ENCODE assay signal across 22 cellular contexts in genomic region chr10:10777723-10778122, GRCh38.
"Had no signal": no experiment of that assay in that cellular context is flagged by ENCODE, and none has a peak within 500 bp of the region (broad histone marks: within the 10 kb centered on the region; RNA-seq: fewer than 3 reads in every experiment).

No MANE protein-coding gene starts in this region.

- ATAC-seq: activated CD4-positive, CD25-positive, alpha-beta regulatory T cell treated with anti-CD3 and anti-CD28 coated beads, Interleukin-2, amount 50 U/mL, for 24 hours; activated CD8-positive, alpha-beta T cell treated with anti-CD3 and anti-CD28 coated beads for 36 hours; body of pancreas; PC-3 had no signal

- H3K4me3 Mint-ChIP-seq: activated CD8-positive, alpha-beta T cell treated with anti-CD3 and anti-CD28 coated beads for 36 hours; activated naive CD4-positive, alpha-beta T cell treated with anti-CD3 and anti-CD28 coated beads, Interleukin-2, amount 50 U/mL, for 24 hours; activated T-helper 1 cell treated with anti-CD3 and anti-CD28 coated beads, Interleukin-12 subunit alpha, Interleukin-12 subunit beta, Interleukin-2, Interleukin-4 antibody, amounts not matched to agents 30 ng/mL and 10 ng/mL and 1 ng/mL, durations not matched to agents 14 hours and 24 hours and 36 hours; T-helper 1 cell treated with Interleukin-12 subunit alpha and Interleukin-12 subunit beta and Interleukin-4 antibody, amounts not matched to agents 30 μg/mL and 1 μg/mL, for 36 hours had no signal

- H3K9me3 Mint-ChIP-seq: activated CD8-positive, alpha-beta T cell treated with anti-CD3 and anti-CD28 coated beads for 36 hours; activated naive CD4-positive, alpha-beta T cell treated with anti-CD3 and anti-CD28 coated beads, Interleukin-2, amount 50 U/mL, for 24 hours; activated T-helper 1 cell treated with anti-CD3 and anti-CD28 coated beads, Interleukin-12 subunit alpha, Interleukin-12 subunit beta, Interleukin-2, Interleukin-4 antibody, amounts not matched to agents 30 ng/mL and 10 ng/mL and 1 ng/mL, durations not matched to agents 14 hours and 24 hours and 36 hours; T-helper 1 cell treated with Interleukin-12 subunit alpha and Interleukin-12 subunit beta and Interleukin-4 antibody, amounts not matched to agents 30 μg/mL and 1 μg/mL, for 36 hours had no signal

- DNase-seq: activated CD4-positive, alpha-beta T cell treated with anti-CD3 and anti-CD28 coated beads for 4 hours; activated CD8-positive, alpha-beta memory T cell treated with anti-CD3 and anti-CD28 coated beads, Interleukin-2, amount 50 U/mL, for 4 hours; activated CD8-positive, alpha-beta T cell treated with anti-CD3 and anti-CD28 coated beads for 36 hours; activated effector memory CD4-positive, alpha-beta T cell treated with Interleukin-2 at 50 U/mL for 16 hours; activated naive CD4-positive, alpha-beta T cell; aorta; body of pancreas; Karpas-422; NCI-H1105 treated with DMSO at 0.1 percent for 48 hours; NCI-H1436 treated with DMSO at 0.1 percent for 48 hours; NCI-H187; NCI-H2081; NCI-H446; NCI-H524; PC-3; SHP77 had no signal

- H3K27ac ChIP-seq: body of pancreas, cardiac muscle cell, SJSA1 had no signal

- H3K4me3 ChIP-seq: body of pancreas, cardiac muscle cell, SJSA1 had no signal

- H3K27ac Mint-ChIP-seq: activated CD8-positive, alpha-beta T cell treated with anti-CD3 and anti-CD28 coated beads for 36 hours; activated naive CD4-positive, alpha-beta T cell treated with anti-CD3 and anti-CD28 coated beads, Interleukin-2, amount 50 U/mL, for 24 hours; activated T-helper 1 cell treated with anti-CD3 and anti-CD28 coated beads, Interleukin-12 subunit alpha, Interleukin-12 subunit beta, Interleukin-2, Interleukin-4 antibody, amounts not matched to agents 30 ng/mL and 10 ng/mL and 1 ng/mL, durations not matched to agents 14 hours and 24 hours and 36 hours; T-helper 1 cell treated with Interleukin-12 subunit alpha and Interleukin-12 subunit beta and Interleukin-4 antibody, amounts not matched to agents 30 μg/mL and 1 μg/mL, for 36 hours had no signal

- H3K36me3 Mint-ChIP-seq: activated naive CD4-positive, alpha-beta T cell treated with anti-CD3 and anti-CD28 coated beads, Interleukin-2, amount 50 U/mL, for 24 hours had no signal

- H3K4me1 ChIP-seq: body of pancreas had no signal

- H3K36me3 ChIP-seq: cardiac muscle cell had no signal

- H3K9me3 ChIP-seq: body of pancreas, SJSA1 had no signal

- H3K4me1 Mint-ChIP-seq: activated naive CD4-positive, alpha-beta T cell treated with anti-CD3 and anti-CD28 coated beads, Interleukin-2, amount 50 U/mL, for 24 hours had no signal

- H3K27me3 ChIP-seq: body of pancreas, cardiac muscle cell, SJSA1 had no signal
